ENCODE assay signal across 8 cellular contexts in the genomic region with DNA sequence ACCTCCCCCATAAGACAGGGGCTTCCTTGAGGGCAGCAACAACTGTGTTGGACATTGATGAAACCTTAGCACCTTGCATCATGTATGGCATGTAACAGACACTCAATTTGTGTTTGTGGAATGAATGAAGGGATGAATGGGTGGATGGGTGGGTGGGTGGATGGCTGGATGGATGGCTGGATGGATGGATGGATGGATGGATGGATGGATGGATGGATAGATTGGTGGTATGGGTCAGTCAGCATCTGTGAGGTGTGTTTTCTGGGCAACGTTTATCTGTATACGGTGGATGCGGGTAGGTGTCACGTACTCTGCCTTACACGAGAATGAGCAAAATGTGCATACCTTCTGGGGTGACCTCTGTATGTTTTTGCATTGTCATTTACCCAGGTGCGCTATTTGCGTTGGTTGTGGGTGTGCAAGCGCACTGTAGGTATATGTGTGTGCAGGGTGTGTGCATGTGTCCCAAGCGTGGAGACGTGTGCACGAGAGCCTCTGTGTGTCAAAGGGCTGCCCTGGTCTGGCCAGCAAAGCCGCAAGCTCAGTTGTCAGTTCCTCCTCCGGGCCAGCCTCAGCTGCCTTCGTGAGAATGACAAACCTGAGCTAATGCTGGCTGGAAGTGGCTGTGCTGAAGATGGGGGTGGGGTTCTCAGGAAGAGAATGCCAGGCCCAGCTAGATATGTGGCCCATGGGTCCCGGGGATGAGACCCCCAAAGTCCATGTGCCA. TPM values are rescaled to one million over a fixed set of nuclear protein-coding genes. Genes with fewer than 3 reads are reported as not detected.
DNase-seq lines count a peak whose midpoint lies in the region; ATAC-seq and TF ChIP-seq lines count a peak whose summit lies in the region.

No MANE protein-coding gene starts in this region.

- H3K4me3 ChIP-seq in thymus (ENCODE audit: low read length) (peak overlapping the region; percentile 23), A673 (ENCODE audit: low read depth, low read length, poor library complexity, severe bottlenecking) (no peak overlapping the region)

- WGBS in thymus = 48% methylated on average over 15 of the region's 15 CpGs

- peaks cover 4% of the 10 kb centered on the region for H3K36me3 ChIP-seq in thymus (ENCODE audit: control insufficient read depth, insufficient read depth)
- no peaks in the 10 kb centered on the region for H3K36me3 ChIP-seq in A673 (ENCODE audit: insufficient read depth, low read length, poor library complexity, severe bottlenecking)

- peak overlapping the region; percentile 65 for H3K4me3 Mint-ChIP-seq in activated T-cell treated with anti-CD3 and anti-CD28 coated beads, Interleukin-2, amount 50 U/mL, for 24 hours
- H3K4me3 Mint-ChIP-seq in activated CD8-positive, alpha-beta T cell treated with anti-CD3 and anti-CD28 coated beads for 36 hours = peak overlapping the region; percentile 63

- no peaks in the 10 kb centered on the region for H3K9me3 ChIP-seq in thymus (ENCODE audit: control insufficient read depth)
- no peaks in the 10 kb centered on the region for H3K9me3 ChIP-seq in A673 (ENCODE audit: low read depth, low read length, poor library complexity, severe bottlenecking)

- peaks cover 27% of the 10 kb centered on the region for H3K4me1 ChIP-seq in thymus (ENCODE audit: control insufficient read depth, insufficient read depth, low read length)
- no peaks in the 10 kb centered on the region for H3K4me1 ChIP-seq in A673 (ENCODE audit: insufficient read depth, low read length, poor library complexity, severe bottlenecking)

- intact Hi-C loops in activated CD8-positive, alpha-beta T cell treated with anti-CD3 and anti-CD28 coated beads for 36 hours (cut with micrococcal nuclease) = loop anchor here (2.0 to 5.0 kb wide), 3 partner anchors 37 to 108 kb away; a partner anchor contains a TSS
- intact Hi-C loops in A673 (cut with micrococcal nuclease; ENCODE audit: unreplicated experiment) = no loop called here

- peak; percentile 30 for ATAC-seq in HG03378 (IDR thresholded peaks at IDR 0.05; ENCODE audit: unreplicated experiment)
- ATAC-seq in activated CD8-positive, alpha-beta T cell treated with anti-CD3 and anti-CD28 coated beads for 36 hours = no peak

- H3K4me1 Mint-ChIP-seq in activated T-cell treated with anti-CD3 and anti-CD28 coated beads, Interleukin-2, amount 50 U/mL, for 24 hours (ENCODE audit: low read depth) = peaks cover 87% of the 10 kb centered on the region
- peaks cover 75% of the 10 kb centered on the region for H3K4me1 Mint-ChIP-seq in activated CD8-positive, alpha-beta T cell treated with anti-CD3 and anti-CD28 coated beads for 36 hours (ENCODE audit: low read depth)

- POLR2A ChIA-PET in activated CD8-positive, alpha-beta T cell treated with anti-CD3 and anti-CD28 coated beads for 36 hours (lab: Charles Lee) = interaction anchor here (2.2 to 5.5 kb wide), 3 partner anchors 11 to 37 kb away, joined by 9 to 22 read pairs (median 10); a partner anchor contains a TSS
- POLR2A ChIA-PET in A673 (lab: Charles Lee; ENCODE audit: low non-redundant PET) = no interaction called here

- H3K36me3 Mint-ChIP-seq in activated T-cell treated with anti-CD3 and anti-CD28 coated beads, Interleukin-2, amount 50 U/mL, for 24 hours (ENCODE audit: low read depth) = peaks cover 17% of the 10 kb centered on the region
- H3K36me3 Mint-ChIP-seq in activated CD8-positive, alpha-beta T cell treated with anti-CD3 and anti-CD28 coated beads for 36 hours (ENCODE audit: low read depth) = peaks cover 7% of the 10 kb centered on the region

- H3K27me3 ChIP-seq in thymus (ENCODE audit: control insufficient read depth, insufficient read depth) (no peaks in the 10 kb centered on the region), A673 (replicated peaks; ENCODE audit: insufficient read depth, low read depth, low read length, poor library complexity) (no peaks in the 10 kb centered on the region)

- no TSS peak for BruUV-seq in A673 (replicated peaks; lab: Mats Ljungman, UMichigan)

- H3K9me3 Mint-ChIP-seq in activated T-cell treated with anti-CD3 and anti-CD28 coated beads, Interleukin-2, amount 50 U/mL, for 24 hours = no peaks in the 10 kb centered on the region
- H3K9me3 Mint-ChIP-seq in activated CD8-positive, alpha-beta T cell treated with anti-CD3 and anti-CD28 coated beads for 36 hours = no peaks in the 10 kb centered on the region

- no peak for DNase-seq in activated T-cell treated with anti-CD3 and anti-CD28 coated beads, Interleukin-2, amount 50 U/mL, for 24 hours
- no peak for DNase-seq in activated T-cell treated with anti-CD3 and anti-CD28 coated beads, Interleukin-2, amount 50 U/mL, for 1 hour
- DNase-seq in activated CD8-positive, alpha-beta T cell treated with anti-CD3 and anti-CD28 coated beads for 36 hours = peak; percentile 30
- DNase-seq in epidermal melanocyte (ENCODE audit: insufficient read length, low spot score) = no peak
- no peak for DNase-seq in A673 (ENCODE audit: low spot score)
- no peak for DNase-seq in AG08396 (ENCODE audit: low spot score)

- H3K27me3 Mint-ChIP-seq in activated T-cell treated with anti-CD3 and anti-CD28 coated beads, Interleukin-2, amount 50 U/mL, for 24 hours = peaks cover 11% of the 10 kb centered on the region
- H3K27me3 Mint-ChIP-seq in activated CD8-positive, alpha-beta T cell treated with anti-CD3 and anti-CD28 coated beads for 36 hours = no peaks in the 10 kb centered on the region

- no peak for TF ChIP-seq CTCF in activated CD8-positive, alpha-beta T cell treated with anti-CD3 and anti-CD28 coated beads for 36 hours (IDR thresholded peaks at IDR 0.05)
- TF ChIP-seq CTCF in A673 (conservative IDR thresholded peaks at IDR 0.05; ENCODE audit: low read depth, low read length) = no peak

- H3K27ac Mint-ChIP-seq in activated T-cell treated with anti-CD3 and anti-CD28 coated beads, Interleukin-2, amount 50 U/mL, for 24 hours = peak overlapping the region; percentile 91
- H3K27ac Mint-ChIP-seq in activated CD8-positive, alpha-beta T cell treated with anti-CD3 and anti-CD28 coated beads for 36 hours = peak overlapping the region; percentile 91

- CTCF ChIA-PET in activated CD8-positive, alpha-beta T cell treated with anti-CD3 and anti-CD28 coated beads for 36 hours (lab: Charles Lee) = interaction anchor here (1.1 to 4.2 kb wide), 3 partner anchors 37 to 108 kb away, joined by 4 to 31 read pairs (median 4); a partner anchor contains a TSS
- CTCF ChIA-PET in A673 (lab: Charles Lee) = no interaction called here

- H3K27ac ChIP-seq in thymus (ENCODE audit: low read depth) = peak overlapping the region; percentile 18
- H3K27ac ChIP-seq in A673 (ENCODE audit: low read depth, low read length, poor library complexity, severe bottlenecking) = no peak overlapping the region

RNA-seq across cellular contexts. Expression of a gene that starts 26.5 kb away (rescaled TPM):
- total RNA-seq in activated CD8-positive, alpha-beta T cell treated with anti-CD3 and anti-CD28 coated beads for 36 hours = 10 to 100 TPM; 17.5 TPM
- 7.2 TPM for polyA plus RNA-seq in thymus
- total RNA-seq in A673 (2021) = 8.4 and 9.0 TPM in 2 replicates
